In genomic region chr2:11778923-11779757, GRCh38 we compare ENCODE assay signal across 8 cellular contexts. TPM values are rescaled to one million over a fixed set of nuclear protein-coding genes. Genes with fewer than 3 reads are reported as not detected.
DNase-seq lines count a peak whose midpoint lies in the region; ATAC-seq and TF ChIP-seq lines count a peak whose summit lies in the region.

No MANE protein-coding gene starts in this region.

- CTCF ChIA-PET in naive thymus-derived CD4-positive, alpha-beta T cell (lab: Charles Lee): interaction anchor here (0.5 to 8.4 kb wide), 20 partner anchors 10 to 1228 kb away, joined by 3 to 110 read pairs (median 4); no protein-coding TSS in a partner anchor

- H3K27me3 Mint-ChIP-seq in naive thymus-derived CD4-positive, alpha-beta T cell: no peaks in the 10 kb centered on the region
- no peaks in the 10 kb centered on the region for H3K27me3 Mint-ChIP-seq in stimulated activated memory B cell treated with anti-CD40 and anti-IgM and Interleukin-4, amounts not matched to agents 10 μg/mL and 1 μg/mL and 100 μg/mL, for 72 hours

- H3K4me3 ChIP-seq in epithelial cell of proximal tubule (ENCODE audit: low read depth, low read length): peak overlapping the region; percentile 28
- H3K4me3 ChIP-seq in naive thymus-derived CD4-positive, alpha-beta T cell (ENCODE audit: low read length): peak overlapping the region; percentile 32

- no peaks in the 10 kb centered on the region for H3K9me3 Mint-ChIP-seq in naive thymus-derived CD4-positive, alpha-beta T cell
- H3K9me3 Mint-ChIP-seq in stimulated activated memory B cell treated with anti-CD40 and anti-IgM and Interleukin-4, amounts not matched to agents 10 μg/mL and 1 μg/mL and 100 μg/mL, for 72 hours: no peaks in the 10 kb centered on the region

- no peaks in the 10 kb centered on the region for H3K27me3 ChIP-seq in naive thymus-derived CD4-positive, alpha-beta T cell (ENCODE audit: control insufficient read depth in 2 of 2, insufficient read depth in 2 of 2, low read length in 2 of 2)

- no peaks in the 10 kb centered on the region for H3K9me3 ChIP-seq in naive thymus-derived CD4-positive, alpha-beta T cell (ENCODE audit: control insufficient read depth in 2 of 3, low read length in 3 of 3)

- H3K27ac Mint-ChIP-seq in naive thymus-derived CD4-positive, alpha-beta T cell: peak overlapping the region; percentile 0 to 88 (median 73)
- peak overlapping the region; percentile 78 for H3K27ac Mint-ChIP-seq in stimulated activated memory B cell treated with anti-CD40 and anti-IgM and Interleukin-4, amounts not matched to agents 10 μg/mL and 1 μg/mL and 100 μg/mL, for 72 hours

- intact Hi-C loops in naive thymus-derived CD4-positive, alpha-beta T cell (cut with micrococcal nuclease): loop anchor here (1.0 to 10.0 kb wide), 12 partner anchors 29 to 646 kb away; partner anchors contain the start of genes LPIN1 (in 1 of the 2) and ROCK2 (in 1 of the 2)

- H3K4me3 Mint-ChIP-seq in naive thymus-derived CD4-positive, alpha-beta T cell: peak overlapping the region; percentile 53 to 80 (median 71)
- H3K4me3 Mint-ChIP-seq in stimulated activated memory B cell treated with anti-CD40 and anti-IgM and Interleukin-4, amounts not matched to agents 10 μg/mL and 1 μg/mL and 100 μg/mL, for 72 hours: peak overlapping the region; percentile 15

- ATAC-seq in GM19397 (IDR thresholded peaks at IDR 0.05; ENCODE audit: unreplicated experiment): peak; percentile 90
- peak; percentile 73 for ATAC-seq in HG03469 (IDR thresholded peaks at IDR 0.05; ENCODE audit: unreplicated experiment)
- peak; percentile 98 for ATAC-seq in naive thymus-derived CD4-positive, alpha-beta T cell
- ATAC-seq in stimulated activated memory B cell treated with anti-CD40 and anti-IgM and Interleukin-4, amounts not matched to agents 10 μg/mL and 1 μg/mL and 100 μg/mL, for 72 hours: peak; percentile 94

- H3K36me3 Mint-ChIP-seq in naive thymus-derived CD4-positive, alpha-beta T cell: peaks cover 8 to 53% (median 31%) of the 10 kb centered on the region in 5 donors
- H3K36me3 Mint-ChIP-seq in stimulated activated memory B cell treated with anti-CD40 and anti-IgM and Interleukin-4, amounts not matched to agents 10 μg/mL and 1 μg/mL and 100 μg/mL, for 72 hours: peaks cover 70% of the 10 kb centered on the region

- POLR2A ChIA-PET in naive thymus-derived CD4-positive, alpha-beta T cell (lab: Charles Lee): interaction anchor here (1.0 to 1.5 kb wide), 5 partner anchors 11 to 86 kb away, joined by 3 to 4 read pairs (median 4); partner anchors contain the start of gene LPIN1

- peaks cover 5 to 53% (median 23%) of the 10 kb centered on the region in 3 experiments for H3K36me3 ChIP-seq in naive thymus-derived CD4-positive, alpha-beta T cell (ENCODE audit: control insufficient read depth in 2 of 3, insufficient read depth in 3 of 3, low read length in 3 of 3)

- DNase-seq in COLO668 (lab: John Stamatoyannopoulos, UW; ENCODE audit: unreplicated experiment) (peak; percentile 82), NOMO-1 treated with dmso at 0.1 percent for 144 hours (lab: John Stamatoyannopoulos, UW; ENCODE audit: unreplicated experiment) (peak; percentile 47), activated T-cell treated with anti-CD3 and anti-CD28 coated beads for 1 hour (ENCODE audit: low read depth) (peak; percentile 88), epithelial cell of proximal tubule (ENCODE audit: low read depth) (no peak)
- DNase-seq in naive thymus-derived CD4-positive, alpha-beta T cell: peak; percentile 66 to 88 (median 83)

- TF ChIP-seq CTCF in epithelial cell of proximal tubule (conservative IDR thresholded peaks at IDR 0.05; ENCODE audit: low read depth, low read length): peak; percentile 85

- no peak overlapping the region for H3K27ac ChIP-seq in naive thymus-derived CD4-positive, alpha-beta T cell (ENCODE audit: low read depth, low read length)

- H3K4me1 ChIP-seq in naive thymus-derived CD4-positive, alpha-beta T cell (ENCODE audit: control insufficient read depth in 2 of 2, insufficient read depth in 2 of 2, low read length in 2 of 2): peaks cover 13 to 15% of the 10 kb centered on the region in 2 donors

- H3K4me1 Mint-ChIP-seq in naive thymus-derived CD4-positive, alpha-beta T cell: peaks cover 23 to 51% (median 41%) of the 10 kb centered on the region in 7 donors
- H3K4me1 Mint-ChIP-seq in stimulated activated memory B cell treated with anti-CD40 and anti-IgM and Interleukin-4, amounts not matched to agents 10 μg/mL and 1 μg/mL and 100 μg/mL, for 72 hours: peaks cover 33% of the 10 kb centered on the region

RNA-seq across cellular contexts. Expression of gene LPIN1, which starts 32.7 kb away (rescaled TPM):
- 27.9 and 33.8 TPM in 2 replicates for total RNA-seq in epithelial cell of proximal tubule
- total RNA-seq in naive thymus-derived CD4-positive, alpha-beta T cell: 10 to 100 TPM; 68.6 to 88.1 (median 76.7) TPM
- 10 to 100 TPM; 25.5 to 26.7 TPM for polyA plus RNA-seq in naive thymus-derived CD4-positive, alpha-beta T cell
